8 cellular contexts compared by ENCODE assay signal in the genomic region with DNA sequence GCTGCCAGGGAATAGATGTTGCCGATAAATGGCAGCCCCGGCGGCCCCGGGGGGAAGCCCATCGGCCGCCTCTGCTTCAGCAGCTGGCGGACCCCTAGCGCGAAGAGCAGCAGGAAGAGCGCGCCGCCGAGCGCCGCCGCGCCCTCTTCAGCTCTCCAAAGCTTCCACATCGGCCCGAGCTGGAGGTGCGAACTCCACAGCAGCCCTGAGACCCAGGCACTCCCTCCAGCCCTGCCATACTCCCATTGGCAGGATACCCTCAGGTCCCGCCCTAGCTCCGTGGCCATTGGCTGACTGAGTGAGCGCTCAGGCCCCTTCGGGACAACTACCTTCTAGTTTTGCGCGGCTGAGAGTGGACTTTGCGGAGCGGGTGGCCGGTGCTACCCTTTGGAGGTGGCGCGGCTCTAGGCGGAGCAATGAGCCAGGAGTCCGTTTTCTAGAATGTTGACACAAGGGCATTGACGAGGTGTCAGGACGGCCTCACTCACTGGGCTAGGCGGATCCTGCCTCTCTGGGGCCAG. TPM values are rescaled to one million over a fixed set of nuclear protein-coding genes. Genes with fewer than 3 reads are reported as not detected.
DNase-seq lines count a peak whose midpoint lies in the region; ATAC-seq and TF ChIP-seq lines count a peak whose summit lies in the region.

A gene with protein sequence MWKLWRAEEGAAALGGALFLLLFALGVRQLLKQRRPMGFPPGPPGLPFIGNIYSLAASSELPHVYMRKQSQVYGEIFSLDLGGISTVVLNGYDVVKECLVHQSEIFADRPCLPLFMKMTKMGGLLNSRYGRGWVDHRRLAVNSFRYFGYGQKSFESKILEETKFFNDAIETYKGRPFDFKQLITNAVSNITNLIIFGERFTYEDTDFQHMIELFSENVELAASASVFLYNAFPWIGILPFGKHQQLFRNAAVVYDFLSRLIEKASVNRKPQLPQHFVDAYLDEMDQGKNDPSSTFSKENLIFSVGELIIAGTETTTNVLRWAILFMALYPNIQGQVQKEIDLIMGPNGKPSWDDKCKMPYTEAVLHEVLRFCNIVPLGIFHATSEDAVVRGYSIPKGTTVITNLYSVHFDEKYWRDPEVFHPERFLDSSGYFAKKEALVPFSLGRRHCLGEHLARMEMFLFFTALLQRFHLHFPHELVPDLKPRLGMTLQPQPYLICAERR (minus strand): TSS at position 196 of the 521 bp plus-strand sequence. CDS start 26 bp downstream, at position 170.

- H3K27ac ChIP-seq in SK-N-MC (peak within 1 kb of the TSS; percentile 75; the same call in 1 of the 2 replicates), gastroesophageal sphincter (peak within 1 kb of the TSS; percentile 75 to 96 (median 92)), temporal lobe (ENCODE audit: low read depth, low read length) (peak within 1 kb of the TSS; percentile 41)

- H3K36me3 ChIP-seq in SK-N-MC (ENCODE audit: insufficient read depth, low read length) (no peaks in the 10 kb centered on the region), gastroesophageal sphincter (no peaks in the 10 kb centered on the region)

- ATAC-seq in HG02571 (IDR thresholded peaks at IDR 0.05; ENCODE audit: unreplicated experiment) = peak; percentile 95
- ATAC-seq in gastroesophageal sphincter = peak; percentile 99

- WGBS in gastroesophageal sphincter (ENCODE audit: low coverage in 1 of 2), 2 donors = 0% methylated on average over 9 of the region's 36 CpGs; no CpG with 5 or more reads in 1 of the 2 donors

- H3K4me1 ChIP-seq in gastroesophageal sphincter = peaks cover 0 to 32% (median 0%) of the 10 kb centered on the region in 3 donors

- peak; percentile 90 for DNase-seq in GM04504 (ENCODE audit: low read depth)
- peak; percentile 98 for DNase-seq in NB4 (ENCODE audit: low read depth)
- no peak for DNase-seq in SK-N-MC (ENCODE audit: low read depth, low spot score)
- DNase-seq in activated naive CD4-positive, alpha-beta T cell treated with anti-CD3 and anti-CD28 coated beads, Interleukin-2, amount 50 U/mL, for 16 hours = peak; percentile 90
- DNase-seq in nucleus accumbens (lab: John Stamatoyannopoulos, UW) = peak; percentile 39 to 96 (median 86)

- no peak for TF ChIP-seq CTCF in NB4 (IDR thresholded peaks at IDR 0.05; ENCODE audit: low read depth, low read length)
- peak in 1 of 4 experiments; percentile 9 for TF ChIP-seq CTCF in gastroesophageal sphincter (IDR thresholded peaks at IDR 0.05)

- TF ChIP-seq EP300 in gastroesophageal sphincter (IDR thresholded peaks at IDR 0.05) = no peak

- no peak for TF ChIP-seq POLR2A in NB4 (IDR thresholded peaks at IDR 0.05; ENCODE audit: extremely low read depth, insufficient read length)
- TF ChIP-seq POLR2A in gastroesophageal sphincter (IDR thresholded peaks at IDR 0.05) = peak in 1 of 2 donors; percentile 12

- H3K4me3 ChIP-seq in NB4 (ENCODE audit: low read depth, low read length) (peak within 1 kb of the TSS; percentile 82), SK-N-MC (peak within 1 kb of the TSS; percentile 97), gastroesophageal sphincter (peak within 1 kb of the TSS; percentile 70 to 81)

- H3K9ac ChIP-seq in SK-N-MC (ENCODE audit: insufficient read length) = peak within 1 kb of the TSS; percentile 80

- no peaks in the 10 kb centered on the region for H3K9me3 ChIP-seq in SK-N-MC (ENCODE audit: low read depth, low read length)
- H3K9me3 ChIP-seq in gastroesophageal sphincter = no peaks in the 10 kb centered on the region

- no peaks in the 10 kb centered on the region for H3K27me3 ChIP-seq in gastroesophageal sphincter

RNA-seq across cellular contexts. Expression of the gene that starts here (rescaled TPM):
- total RNA-seq in gastroesophageal sphincter (10 to 100 TPM; 13.5 to 22.7 (median 14.9) TPM), temporal lobe (28.3 TPM)

Comparison
In these comparisons a context has a peak if more than half of its experiments do, and no peak if none do; other contexts are left out.
1. H3K27ac ChIP-seq: peak in every context shown above with its lines; median percentile 92 in gastroesophageal sphincter; 75 in SK-N-MC; 41 in temporal lobe.